Comparison of ENCODE assay signal across 1 cellular context in the genomic region with DNA sequence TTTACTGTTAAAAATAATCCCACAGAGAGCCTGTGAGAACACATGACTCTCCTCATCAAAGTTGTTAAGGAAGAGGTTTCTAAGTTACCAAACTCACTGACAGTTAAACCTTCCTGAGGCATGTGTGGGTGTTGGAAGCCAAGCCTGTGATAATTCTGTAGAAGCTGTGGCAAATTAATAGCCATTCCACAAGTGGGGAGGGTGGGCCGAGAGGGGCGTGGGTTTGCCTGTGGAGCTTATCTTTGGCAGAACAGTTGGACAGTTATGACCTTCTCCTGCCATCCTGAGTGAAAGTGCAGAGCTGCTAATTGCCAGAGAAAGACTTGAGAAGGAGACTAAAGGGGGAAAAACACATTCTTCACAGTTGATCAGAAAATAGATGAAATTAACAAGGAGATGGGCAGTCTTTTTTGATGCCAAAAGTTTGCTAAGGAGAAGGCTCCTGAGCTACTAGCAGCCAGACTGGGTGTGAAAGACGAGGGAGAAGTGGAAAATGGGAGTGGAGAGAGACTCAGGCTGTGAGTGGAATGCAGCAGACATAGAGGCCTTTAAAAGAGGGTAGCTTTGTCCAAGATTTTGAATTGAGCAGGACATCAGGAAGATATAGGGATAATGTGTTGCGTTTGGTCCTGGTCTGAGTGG.
TF ChIP-seq lines count a peak whose summit lies in the region.

No MANE protein-coding gene starts in this region.

TF ChIP-seq in K562, 482 proteins besides CTCF, POLR2A, EP300 and RAD21 (continued from another document and continues in another):
- no peak; the same call in 1 of the 2 replicates for TF ChIP-seq CREB5 (CRISPR knock-in tag; IDR thresholded peaks at IDR 0.05)
- TF ChIP-seq, protein P1, sequence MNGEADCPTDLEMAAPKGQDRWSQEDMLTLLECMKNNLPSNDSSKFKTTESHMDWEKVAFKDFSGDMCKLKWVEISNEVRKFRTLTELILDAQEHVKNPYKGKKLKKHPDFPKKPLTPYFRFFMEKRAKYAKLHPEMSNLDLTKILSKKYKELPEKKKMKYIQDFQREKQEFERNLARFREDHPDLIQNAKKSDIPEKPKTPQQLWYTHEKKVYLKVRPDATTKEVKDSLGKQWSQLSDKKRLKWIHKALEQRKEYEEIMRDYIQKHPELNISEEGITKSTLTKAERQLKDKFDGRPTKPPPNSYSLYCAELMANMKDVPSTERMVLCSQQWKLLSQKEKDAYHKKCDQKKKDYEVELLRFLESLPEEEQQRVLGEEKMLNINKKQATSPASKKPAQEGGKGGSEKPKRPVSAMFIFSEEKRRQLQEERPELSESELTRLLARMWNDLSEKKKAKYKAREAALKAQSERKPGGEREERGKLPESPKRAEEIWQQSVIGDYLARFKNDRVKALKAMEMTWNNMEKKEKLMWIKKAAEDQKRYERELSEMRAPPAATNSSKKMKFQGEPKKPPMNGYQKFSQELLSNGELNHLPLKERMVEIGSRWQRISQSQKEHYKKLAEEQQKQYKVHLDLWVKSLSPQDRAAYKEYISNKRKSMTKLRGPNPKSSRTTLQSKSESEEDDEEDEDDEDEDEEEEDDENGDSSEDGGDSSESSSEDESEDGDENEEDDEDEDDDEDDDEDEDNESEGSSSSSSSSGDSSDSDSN (IDR thresholded peaks at IDR 0.05; ENCODE audit: borderline replicate concordance in 1 of 2, low read depth in 2 of 2, low read length in 2 of 2) = no peak
- no peak for TF ChIP-seq ZFP1 (CRISPR knock-in tag; IDR thresholded peaks at IDR 0.05)
- TF ChIP-seq HNRNPUL1 (IDR thresholded peaks at IDR 0.05; ENCODE audit: low read length) = no peak
- no peak for TF ChIP-seq ETV1 (tag; conservative IDR thresholded peaks at IDR 0.05; ENCODE audit: low read depth)
- peak; percentile 84 for TF ChIP-seq TCF3 (CRISPR knock-in tag; IDR thresholded peaks at IDR 0.05)
- peak; percentile 35 for TF ChIP-seq TBP (optimal IDR thresholded peaks at IDR 0.05; ENCODE audit: low read depth, low read length)
- TF ChIP-seq ZNF551 (CRISPR knock-in tag; IDR thresholded peaks at IDR 0.05) = no peak
- TF ChIP-seq MXI1 (IDR thresholded peaks at IDR 0.05; ENCODE audit: low read depth, low read length) = peak; percentile 51; the same call in 1 of the 2 replicates
- no peak for TF ChIP-seq SRF (CRISPR knock-in tag; IDR thresholded peaks at IDR 0.05)
- TF ChIP-seq ZBTB9 (CRISPR knock-in tag; IDR thresholded peaks at IDR 0.05) = no peak; the same call in 1 of the 2 replicates
- TF ChIP-seq SPI1 (IDR thresholded peaks at IDR 0.05; ENCODE audit: borderline replicate concordance, low read depth, low read length) = no peak
- no peak for TF ChIP-seq CREB3 (tag; conservative IDR thresholded peaks at IDR 0.05; ENCODE audit: low read depth)
- TF ChIP-seq E2F6 (IDR thresholded peaks at IDR 0.05; ENCODE audit: borderline replicate concordance in 1 of 2, extremely low read depth in 1 of 2, insufficient read depth in 1 of 2, insufficient read length in 1 of 2, low read depth in 1 of 2, low read length in 1 of 2, poor library complexity in 1 of 2, severe bottlenecking in 1 of 2) = peak in 1 of 2 experiments; percentile 15
- TF ChIP-seq TEAD4 (IDR thresholded peaks at IDR 0.05; ENCODE audit: low read length) = peak; percentile 82
- TF ChIP-seq TEAD4 (CRISPR knock-in tag; IDR thresholded peaks at IDR 0.05; ENCODE audit: borderline replicate concordance) = no peak
- no peak for TF ChIP-seq C11orf30 (IDR thresholded peaks at IDR 0.05; ENCODE audit: low read depth)
- no peak for TF ChIP-seq NBN (IDR thresholded peaks at IDR 0.05; ENCODE audit: low read depth)
- TF ChIP-seq DPF2 (IDR thresholded peaks at IDR 0.05) = peak; percentile 86
- TF ChIP-seq MEF2A (IDR thresholded peaks at IDR 0.05; ENCODE audit: control insufficient read depth, low read depth, low read length) = 0 out of 2 replicates have a peak, but pooled peaks have one; percentile 9
- TF ChIP-seq, protein P2, sequence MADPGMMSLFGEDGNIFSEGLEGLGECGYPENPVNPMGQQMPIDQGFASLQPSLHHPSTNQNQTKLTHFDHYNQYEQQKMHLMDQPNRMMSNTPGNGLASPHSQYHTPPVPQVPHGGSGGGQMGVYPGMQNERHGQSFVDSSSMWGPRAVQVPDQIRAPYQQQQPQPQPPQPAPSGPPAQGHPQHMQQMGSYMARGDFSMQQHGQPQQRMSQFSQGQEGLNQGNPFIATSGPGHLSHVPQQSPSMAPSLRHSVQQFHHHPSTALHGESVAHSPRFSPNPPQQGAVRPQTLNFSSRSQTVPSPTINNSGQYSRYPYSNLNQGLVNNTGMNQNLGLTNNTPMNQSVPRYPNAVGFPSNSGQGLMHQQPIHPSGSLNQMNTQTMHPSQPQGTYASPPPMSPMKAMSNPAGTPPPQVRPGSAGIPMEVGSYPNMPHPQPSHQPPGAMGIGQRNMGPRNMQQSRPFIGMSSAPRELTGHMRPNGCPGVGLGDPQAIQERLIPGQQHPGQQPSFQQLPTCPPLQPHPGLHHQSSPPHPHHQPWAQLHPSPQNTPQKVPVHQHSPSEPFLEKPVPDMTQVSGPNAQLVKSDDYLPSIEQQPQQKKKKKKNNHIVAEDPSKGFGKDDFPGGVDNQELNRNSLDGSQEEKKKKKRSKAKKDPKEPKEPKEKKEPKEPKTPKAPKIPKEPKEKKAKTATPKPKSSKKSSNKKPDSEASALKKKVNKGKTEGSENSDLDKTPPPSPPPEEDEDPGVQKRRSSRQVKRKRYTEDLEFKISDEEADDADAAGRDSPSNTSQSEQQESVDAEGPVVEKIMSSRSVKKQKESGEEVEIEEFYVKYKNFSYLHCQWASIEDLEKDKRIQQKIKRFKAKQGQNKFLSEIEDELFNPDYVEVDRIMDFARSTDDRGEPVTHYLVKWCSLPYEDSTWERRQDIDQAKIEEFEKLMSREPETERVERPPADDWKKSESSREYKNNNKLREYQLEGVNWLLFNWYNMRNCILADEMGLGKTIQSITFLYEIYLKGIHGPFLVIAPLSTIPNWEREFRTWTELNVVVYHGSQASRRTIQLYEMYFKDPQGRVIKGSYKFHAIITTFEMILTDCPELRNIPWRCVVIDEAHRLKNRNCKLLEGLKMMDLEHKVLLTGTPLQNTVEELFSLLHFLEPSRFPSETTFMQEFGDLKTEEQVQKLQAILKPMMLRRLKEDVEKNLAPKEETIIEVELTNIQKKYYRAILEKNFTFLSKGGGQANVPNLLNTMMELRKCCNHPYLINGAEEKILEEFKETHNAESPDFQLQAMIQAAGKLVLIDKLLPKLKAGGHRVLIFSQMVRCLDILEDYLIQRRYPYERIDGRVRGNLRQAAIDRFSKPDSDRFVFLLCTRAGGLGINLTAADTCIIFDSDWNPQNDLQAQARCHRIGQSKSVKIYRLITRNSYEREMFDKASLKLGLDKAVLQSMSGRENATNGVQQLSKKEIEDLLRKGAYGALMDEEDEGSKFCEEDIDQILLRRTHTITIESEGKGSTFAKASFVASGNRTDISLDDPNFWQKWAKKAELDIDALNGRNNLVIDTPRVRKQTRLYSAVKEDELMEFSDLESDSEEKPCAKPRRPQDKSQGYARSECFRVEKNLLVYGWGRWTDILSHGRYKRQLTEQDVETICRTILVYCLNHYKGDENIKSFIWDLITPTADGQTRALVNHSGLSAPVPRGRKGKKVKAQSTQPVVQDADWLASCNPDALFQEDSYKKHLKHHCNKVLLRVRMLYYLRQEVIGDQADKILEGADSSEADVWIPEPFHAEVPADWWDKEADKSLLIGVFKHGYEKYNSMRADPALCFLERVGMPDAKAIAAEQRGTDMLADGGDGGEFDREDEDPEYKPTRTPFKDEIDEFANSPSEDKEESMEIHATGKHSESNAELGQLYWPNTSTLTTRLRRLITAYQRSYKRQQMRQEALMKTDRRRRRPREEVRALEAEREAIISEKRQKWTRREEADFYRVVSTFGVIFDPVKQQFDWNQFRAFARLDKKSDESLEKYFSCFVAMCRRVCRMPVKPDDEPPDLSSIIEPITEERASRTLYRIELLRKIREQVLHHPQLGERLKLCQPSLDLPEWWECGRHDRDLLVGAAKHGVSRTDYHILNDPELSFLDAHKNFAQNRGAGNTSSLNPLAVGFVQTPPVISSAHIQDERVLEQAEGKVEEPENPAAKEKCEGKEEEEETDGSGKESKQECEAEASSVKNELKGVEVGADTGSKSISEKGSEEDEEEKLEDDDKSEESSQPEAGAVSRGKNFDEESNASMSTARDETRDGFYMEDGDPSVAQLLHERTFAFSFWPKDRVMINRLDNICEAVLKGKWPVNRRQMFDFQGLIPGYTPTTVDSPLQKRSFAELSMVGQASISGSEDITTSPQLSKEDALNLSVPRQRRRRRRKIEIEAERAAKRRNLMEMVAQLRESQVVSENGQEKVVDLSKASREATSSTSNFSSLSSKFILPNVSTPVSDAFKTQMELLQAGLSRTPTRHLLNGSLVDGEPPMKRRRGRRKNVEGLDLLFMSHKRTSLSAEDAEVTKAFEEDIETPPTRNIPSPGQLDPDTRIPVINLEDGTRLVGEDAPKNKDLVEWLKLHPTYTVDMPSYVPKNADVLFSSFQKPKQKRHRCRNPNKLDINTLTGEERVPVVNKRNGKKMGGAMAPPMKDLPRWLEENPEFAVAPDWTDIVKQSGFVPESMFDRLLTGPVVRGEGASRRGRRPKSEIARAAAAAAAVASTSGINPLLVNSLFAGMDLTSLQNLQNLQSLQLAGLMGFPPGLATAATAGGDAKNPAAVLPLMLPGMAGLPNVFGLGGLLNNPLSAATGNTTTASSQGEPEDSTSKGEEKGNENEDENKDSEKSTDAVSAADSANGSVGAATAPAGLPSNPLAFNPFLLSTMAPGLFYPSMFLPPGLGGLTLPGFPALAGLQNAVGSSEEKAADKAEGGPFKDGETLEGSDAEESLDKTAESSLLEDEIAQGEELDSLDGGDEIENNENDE (IDR thresholded peaks at IDR 0.05; ENCODE audit: low read depth, low read length) = no peak
- no peak; the same call in 1 of the 2 replicates for TF ChIP-seq GABPA (tag; conservative IDR thresholded peaks at IDR 0.05; ENCODE audit: low read depth)
- no peak for TF ChIP-seq ZNF232 (CRISPR knock-in tag; IDR thresholded peaks at IDR 0.05)
- TF ChIP-seq ZMIZ1 (IDR thresholded peaks at IDR 0.05; ENCODE audit: low read depth in 2 of 2, low read length in 2 of 2) = 0 out of 4 replicates have a peak, but pooled peaks of 1 of the 2 experiments have one; percentile 57
- no peak for TF ChIP-seq EWSR1 (IDR thresholded peaks at IDR 0.05; ENCODE audit: borderline replicate concordance, low read depth, partially characterized antibody)
- no peak for TF ChIP-seq ZNF830 (CRISPR knock-in tag; IDR thresholded peaks at IDR 0.05)
- no peak for TF ChIP-seq ZNF41 (CRISPR knock-in tag; conservative IDR thresholded peaks at IDR 0.05)
- TF ChIP-seq BACH1 (tag; IDR thresholded peaks at IDR 0.05) = no peak
- TF ChIP-seq FOS (IDR thresholded peaks at IDR 0.05; ENCODE audit: extremely low read depth, insufficient read length) = no peak
